In the genomic region with DNA sequence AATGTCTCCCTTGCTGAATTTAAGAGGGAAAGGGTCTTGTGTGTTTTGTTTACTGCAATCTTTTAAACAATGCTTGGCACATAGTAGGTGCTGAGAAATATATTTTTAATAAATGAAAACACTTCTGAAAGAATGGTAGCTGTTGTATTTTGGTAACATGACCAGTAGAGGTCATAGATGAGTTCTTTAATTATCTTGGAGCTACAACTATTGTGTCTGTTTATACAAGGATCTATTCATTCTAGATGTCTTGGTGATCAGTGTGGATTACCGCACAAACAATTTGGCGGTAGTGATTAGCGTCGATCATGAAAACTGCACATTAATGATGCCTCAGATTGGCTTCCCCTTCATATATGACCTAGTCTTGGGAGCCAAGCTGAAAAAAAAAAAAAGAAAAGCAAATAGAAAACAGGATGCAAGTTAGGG, we compare ENCODE assay signal across 8 cellular contexts. TPM values are rescaled to one million over a fixed set of nuclear protein-coding genes. Genes with fewer than 3 reads are reported as not detected.
DNase-seq lines count a peak whose midpoint lies in the region; ATAC-seq, FAIRE-seq and TF ChIP-seq lines count a peak whose summit lies in the region.

No MANE protein-coding gene starts in this region.

- no peaks in the 10 kb centered on the region for H3F3A ChIP-seq in SU-DHL-6 (ENCODE audit: insufficient read depth)

- no peaks in the 10 kb centered on the region for H3K4me1 Mint-ChIP-seq in activated T-cell treated with anti-CD3 and anti-CD28 coated beads, Interleukin-2, amount 50 U/mL, for 72 hours (ENCODE audit: low read depth)
- peaks cover 8% of the 10 kb centered on the region for H3K4me1 Mint-ChIP-seq in activated T-cell treated with anti-CD3 and anti-CD28 coated beads, Interleukin-2, amount 50 U/mL, for 24 hours (ENCODE audit: low read depth)

- no peaks in the 10 kb centered on the region for H3K27me3 Mint-ChIP-seq in activated T-cell treated with anti-CD3 and anti-CD28 coated beads, Interleukin-2, amount 50 U/mL, for 72 hours (ENCODE audit: low read depth)
- no peaks in the 10 kb centered on the region for H3K27me3 Mint-ChIP-seq in activated T-cell treated with anti-CD3 and anti-CD28 coated beads, Interleukin-2, amount 50 U/mL, for 24 hours

- FAIRE-seq in HTR-8/SVneo (lab: Jason Lieb, UNC), result no peak

- intact Hi-C loops in testis (cut with DNase I; ENCODE audit: low total_unique reads), result no loop called here

- no peak overlapping the region for H3K4me3 Mint-ChIP-seq in activated T-cell treated with anti-CD3 and anti-CD28 coated beads, Interleukin-2, amount 50 U/mL, for 72 hours
- no peak overlapping the region for H3K4me3 Mint-ChIP-seq in activated T-cell treated with anti-CD3 and anti-CD28 coated beads, Interleukin-2, amount 50 U/mL, for 24 hours

- WGBS in testis, 2 donors, result 24 to 26% methylated on average over 4 of the region's 4 CpGs

- H3K27ac ChIP-seq in SU-DHL-6 (ENCODE audit: low read depth, low read length), result no peak overlapping the region
- H3K27ac ChIP-seq in testis, result no peak overlapping the region
- H3K27ac ChIP-seq in Karpas-422 (ENCODE audit: low read length), result no peak overlapping the region

- H3K4me3 ChIP-seq in SU-DHL-6 (ENCODE audit: insufficient read depth, low read length, poor library complexity, severe bottlenecking), result no peak overlapping the region
- H3K4me3 ChIP-seq in testis, result no peak overlapping the region
- H3K4me3 ChIP-seq in Karpas-422 (ENCODE audit: low read length), result no peak overlapping the region

- H3K9me2 ChIP-seq in SU-DHL-6 (replicated peaks; ENCODE audit: insufficient read depth, low read length) (no peaks in the 10 kb centered on the region), Karpas-422 (replicated peaks; ENCODE audit: insufficient read depth, low read length) (no peaks in the 10 kb centered on the region)

- H3K4me1 ChIP-seq in testis, result no peaks in the 10 kb centered on the region
- no peaks in the 10 kb centered on the region for H3K4me1 ChIP-seq in Karpas-422 (ENCODE audit: low read length)

- peak overlapping the region; percentile 21 for H3K27ac Mint-ChIP-seq in activated T-cell treated with anti-CD3 and anti-CD28 coated beads, Interleukin-2, amount 50 U/mL, for 72 hours
- H3K27ac Mint-ChIP-seq in activated T-cell treated with anti-CD3 and anti-CD28 coated beads, Interleukin-2, amount 50 U/mL, for 24 hours, result no peak overlapping the region

- H2AFZ ChIP-seq in SU-DHL-6 (ENCODE audit: low read depth, low read length, severe bottlenecking), result no peak overlapping the region
- no peak overlapping the region for H2AFZ ChIP-seq in Karpas-422 (ENCODE audit: low read length)

- no peaks in the 10 kb centered on the region for H3K9me3 Mint-ChIP-seq in activated T-cell treated with anti-CD3 and anti-CD28 coated beads, Interleukin-2, amount 50 U/mL, for 72 hours
- no peaks in the 10 kb centered on the region for H3K9me3 Mint-ChIP-seq in activated T-cell treated with anti-CD3 and anti-CD28 coated beads, Interleukin-2, amount 50 U/mL, for 24 hours

- no peaks in the 10 kb centered on the region for H3K36me3 Mint-ChIP-seq in activated T-cell treated with anti-CD3 and anti-CD28 coated beads, Interleukin-2, amount 50 U/mL, for 72 hours (ENCODE audit: insufficient read depth in 2 of 2)
- no peaks in the 10 kb centered on the region for H3K36me3 Mint-ChIP-seq in activated T-cell treated with anti-CD3 and anti-CD28 coated beads, Interleukin-2, amount 50 U/mL, for 24 hours (ENCODE audit: low read depth)

- H3K4me2 ChIP-seq in SU-DHL-6 (ENCODE audit: low read depth, low read length, poor library complexity, severe bottlenecking), result no peak overlapping the region
- no peak overlapping the region for H3K4me2 ChIP-seq in Karpas-422 (ENCODE audit: low read depth, low read length, poor library complexity, severe bottlenecking)

- H3K36me3 ChIP-seq in SU-DHL-6 (ENCODE audit: low read length) (no peaks in the 10 kb centered on the region), testis (ENCODE audit: low read depth, missing control alignments) (no peaks in the 10 kb centered on the region), Karpas-422 (ENCODE audit: insufficient read depth, low read length) (no peaks in the 10 kb centered on the region)

- TF ChIP-seq POLR2A in testis (IDR thresholded peaks at IDR 0.05), result no peak

- H4K20me1 ChIP-seq in SU-DHL-6 (ENCODE audit: low read depth, low read length) (no peaks in the 10 kb centered on the region), Karpas-422 (ENCODE audit: insufficient read depth, low read depth, low read length) (no peaks in the 10 kb centered on the region)

- TF ChIP-seq CTCF in SU-DHL-6 (IDR thresholded peaks at IDR 0.05; ENCODE audit: insufficient read depth, low read length, poor library complexity, severe bottlenecking) (peak; percentile 48), testis (IDR thresholded peaks at IDR 0.05) (peak; percentile 23 to 44 (median 24))

- H3K27me3 ChIP-seq in SU-DHL-6 (ENCODE audit: low read length), result no peaks in the 10 kb centered on the region
- H3K27me3 ChIP-seq in testis, result no peaks in the 10 kb centered on the region
- H3K27me3 ChIP-seq in Karpas-422 (ENCODE audit: low read length), result no peaks in the 10 kb centered on the region

- H3K9me3 ChIP-seq in SU-DHL-6 (ENCODE audit: insufficient read depth, low read length) (no peaks in the 10 kb centered on the region), testis (no peaks in the 10 kb centered on the region), Karpas-422 (ENCODE audit: low read length) (no peaks in the 10 kb centered on the region)

- no peak overlapping the region for H3K9ac ChIP-seq in SU-DHL-6 (ENCODE audit: low read length)
- H3K9ac ChIP-seq in Karpas-422 (ENCODE audit: low read length), result no peak overlapping the region

- DNase-seq in activated T-cell treated with anti-CD3 and anti-CD28 coated beads, Interleukin-2, amount 50 U/mL, for 72 hours, result no peak
- no peak for DNase-seq in activated T-cell treated with anti-CD3 and anti-CD28 coated beads, Interleukin-2, amount 50 U/mL, for 24 hours
- DNase-seq in HTR-8/SVneo (ENCODE audit: insufficient read length, low spot score) (peak; percentile 23), foreskin melanocyte (peak; percentile 50), testis (no peak), Karpas-422 (no peak)

- no peak for ATAC-seq in activated T-cell treated with anti-CD3 and anti-CD28 coated beads, Interleukin-2, amount 50 U/mL, for 72 hours (replicated peaks in 1 of 2)
- no peak for ATAC-seq in HG03045 (IDR thresholded peaks at IDR 0.05; ENCODE audit: unreplicated experiment)

- H3K79me2 ChIP-seq in SU-DHL-6 (ENCODE audit: insufficient read depth, low read length), result no peaks in the 10 kb centered on the region
- no peaks in the 10 kb centered on the region for H3K79me2 ChIP-seq in Karpas-422 (ENCODE audit: low read length)

RNA-seq across cellular contexts. Expression of a gene that starts 21.4 kb away (rescaled TPM):
- total RNA-seq in activated T-cell treated with anti-CD3 and anti-CD28 coated beads, Interleukin-2, amount 50 U/mL, for 72 hours, result not detected
- 10 to 100 TPM; 22.9 to 32.0 TPM for total RNA-seq in testis
- 29.1 TPM for polyA plus RNA-seq in testis (ENCODE audit: insufficient read depth, low read depth, low replicate concordance)
- total RNA-seq in Karpas-422 (2014; rRNA removed; shearing (Covaris generic); ENCODE audit: low replicate concordance), result not detected in 2 replicates

RNA-seq across cellular contexts. Expression of a gene that starts 49.6 kb away (rescaled TPM):
- total RNA-seq in activated T-cell treated with anti-CD3 and anti-CD28 coated beads, Interleukin-2, amount 50 U/mL, for 72 hours, result 10 to 100 TPM; 18.1 to 18.4 TPM
- total RNA-seq in testis, result 10 to 100 TPM; 49.0 to 57.0 TPM
- polyA plus RNA-seq in testis (ENCODE audit: insufficient read depth, low read depth, low replicate concordance), result 45.8 TPM
- total RNA-seq in Karpas-422 (2014; rRNA removed; shearing (Covaris generic); ENCODE audit: low replicate concordance), result 2.0 and 11.9 TPM in 2 replicates

Comparison
In these comparisons a context has a peak if more than half of its experiments do, and no peak if none do; other contexts are left out.
1. DNase-seq: peak in HTR-8/SVneo (single experiment) and foreskin melanocyte (single experiment); none in activated T-cell treated with anti-CD3 and anti-CD28 coated beads, Interleukin-2, amount 50 U/mL, for 72 hours (0 of 2), activated T-cell treated with anti-CD3 and anti-CD28 coated beads, Interleukin-2, amount 50 U/mL, for 24 hours (single experiment), testis (single experiment) and Karpas-422 (single experiment).
2. RNA of a gene that starts 21.4 kb away (total RNA-seq): 22.9 to 32.0 TPM in testis; not detected in activated T-cell treated with anti-CD3 and anti-CD28 coated beads, Interleukin-2, amount 50 U/mL, for 72 hours and not detected in Karpas-422; every median in the first group is over 10 times any median in the second.